Comparison of ENCODE assay signal across 14 cellular contexts in genomic region chr1:29396438-29397255, GRCh38.
DNase-seq lines count a peak whose midpoint lies in the region; ATAC-seq, FAIRE-seq and TF ChIP-seq lines count a peak whose summit lies in the region.
"Had no signal": no experiment of that assay in that cellular context is flagged by ENCODE, and none has a peak within 500 bp of the region (broad histone marks: within the 10 kb centered on the region; RNA-seq: fewer than 3 reads in every experiment).

No MANE protein-coding gene starts in this region.

- H2AK9ac ChIP-seq in IMR-90 (replicated peaks; ENCODE audit: low read depth, low read length, poor library complexity): no peak overlapping the region

- no peak overlapping the region for H4K8ac ChIP-seq in IMR-90 (ENCODE audit: low read depth in 2 of 2, low read length in 2 of 2)
- no peak overlapping the region for H4K8ac ChIP-seq in H1 (ENCODE audit: extremely low read depth, insufficient read depth, low read length)

- H3K14ac ChIP-seq in IMR-90 (replicated peaks; ENCODE audit: low read depth, low read length) (no peak overlapping the region), H1 (ENCODE audit: insufficient read length) (no peak overlapping the region)

- H2BK15ac ChIP-seq in IMR-90 (ENCODE audit: low read depth, low read length): no peak overlapping the region
- H2BK15ac ChIP-seq in H1 (ENCODE audit: low read length): no peak overlapping the region

- H3K27me3 ChIP-seq in IMR-90 (ENCODE audit: control insufficient read depth, insufficient read depth, low read length) (no peaks in the 10 kb centered on the region; the same call in none of the 2 replicates), H1 (replicated peaks in 1 of 4; ENCODE audit: control insufficient read depth in 3 of 4, extremely low read depth in 1 of 4, insufficient read depth in 3 of 4, low read length in 3 of 4) (no peaks in the 10 kb centered on the region)
- H3K27me3 ChIP-seq: thyroid gland had no signal

- H4K20me1 ChIP-seq in IMR-90 (ENCODE audit: insufficient read depth, low read length): no peaks in the 10 kb centered on the region
- H4K20me1 ChIP-seq in H1 (replicated peaks in 1 of 2; ENCODE audit: control insufficient read depth in 1 of 2, insufficient read depth in 2 of 2, low read length in 2 of 2): no peaks in the 10 kb centered on the region

- BruUV-seq in IMR-90 (replicated peaks; lab: Mats Ljungman, UMichigan): no TSS peak

- no peak overlapping the region for H3K4me3 Mint-ChIP-seq in nephron

- no peak for TF ChIP-seq EP300 in H1 (IDR thresholded peaks at IDR 0.05; ENCODE audit: borderline replicate concordance in 1 of 2, low read depth in 2 of 2, low read length in 2 of 2)

- peaks cover 10% of the 10 kb centered on the region for H3K9me3 Mint-ChIP-seq in nephron

- peak overlapping the region in 2 of 3 experiments; percentile 15 to 16 for H3K27ac Mint-ChIP-seq in nephron
- H3K27ac Mint-ChIP-seq: activated naive CD4-positive, alpha-beta T cell treated with anti-CD3 and anti-CD28 coated beads, Interleukin-2, amount 50 U/mL, for 72 hours had no signal

- in situ Hi-C loops in IMR-90 (cut with MboI; ENCODE audit: low sequenced_read_pairs): no loop called here

- no peak for DNase-seq in D721Med (ENCODE audit: insufficient read length, low spot score)
- DNase-seq in IMR-90: peak; percentile 8
- no peak for DNase-seq in H1 (ENCODE audit: low read depth in 1 of 2, low spot score in 2 of 2)
- DNase-seq in NCI-H1417 treated with DMSO at 0.1 percent for 48 hours (lab: John Stamatoyannopoulos, UW): no peak
- no peak for DNase-seq in NCI-H1105 (lab: John Stamatoyannopoulos, UW)
- DNase-seq: Caco-2, glutamatergic neuron, left ventricle myocardium superior, NCI-H524 treated with DMSO at 0.1 percent for 48 hours, Right ventricle myocardium superior, thyroid gland had no signal

- H3K27me3 Mint-ChIP-seq in nephron (ENCODE audit: low read depth): peaks cover 14% of the 10 kb centered on the region

- no peaks in the 10 kb centered on the region for H3K9me1 ChIP-seq in IMR-90 (ENCODE audit: insufficient read depth, low read length)

- no peak overlapping the region for H3K4ac ChIP-seq in IMR-90 (ENCODE audit: low read depth, low read length)
- H3K4ac ChIP-seq in H1 (replicated peaks; ENCODE audit: insufficient read length, low read depth, low read length): no peak overlapping the region

- no peaks in the 10 kb centered on the region for H3K79me2 ChIP-seq in H1 (ENCODE audit: control insufficient read depth in 1 of 2, insufficient read depth in 2 of 2, low read length in 2 of 2)

- no peak overlapping the region for H3K9ac ChIP-seq in IMR-90 (ENCODE audit: low read depth, low read length)
- no peak overlapping the region for H3K9ac ChIP-seq in H1 (replicated peaks in 1 of 4; ENCODE audit: extremely low read depth in 1 of 4, low read depth in 3 of 4, low read length in 3 of 4)

- H3K23ac ChIP-seq in IMR-90 (ENCODE audit: low read depth, low read length) (no peak overlapping the region), H1 (ENCODE audit: insufficient read length) (no peak overlapping the region)

- dilution Hi-C loops in IMR-90 (cut with HindIII; ENCODE audit: low sequenced_read_pairs, unreplicated experiment): no loop called here

- H2BK120ac ChIP-seq in IMR-90 (ENCODE audit: low read depth, low read length) (no peak overlapping the region), H1 (replicated peaks; ENCODE audit: low read depth, low read length) (no peak overlapping the region)

- no peak overlapping the region for H2BK5ac ChIP-seq in IMR-90 (ENCODE audit: low read depth, low read length, poor library complexity, severe bottlenecking)
- no peak overlapping the region for H2BK5ac ChIP-seq in H1 (ENCODE audit: low read depth, low read length)

- H3K9me3 ChIP-seq in IMR-90 (ENCODE audit: control insufficient read depth, insufficient read depth, low read length): no peaks in the 10 kb centered on the region
- 0 out of 4 replicates have a peak, but pooled peaks cover 2 to 5% of the 10 kb centered on the region in 2 experiments for H3K9me3 ChIP-seq in H1 (ENCODE audit: insufficient read depth in 2 of 2, low read depth in 1 of 2, low read length in 1 of 2)
- H3K9me3 ChIP-seq: Caco-2, thyroid gland had no signal

- FAIRE-seq in D721Med (lab: Jason Lieb, UNC) (no peak), H1 (lab: Jason Lieb, UNC) (no peak)

- H3K4me1 ChIP-seq in IMR-90 (ENCODE audit: control insufficient read depth, insufficient read depth, low read length) (no peaks in the 10 kb centered on the region), H1 (replicated peaks in 1 of 4; ENCODE audit: control insufficient read depth in 3 of 4, insufficient read depth in 4 of 4, low read length in 3 of 4) (0 out of 7 replicates have a peak, but pooled peaks cover 0 to 2% (median 0%) of the 10 kb centered on the region in 4 experiments)
- H3K4me1 ChIP-seq: Caco-2, thyroid gland had no signal

- no peak overlapping the region for H3K4me3 ChIP-seq in IMR-90 (ENCODE audit: insufficient read depth, low read depth, low read length)
- H3K4me3 ChIP-seq in H1 (ENCODE audit: extremely low read depth in 1 of 4, insufficient read depth in 2 of 4, low read depth in 3 of 4, low read length in 4 of 4): no peak overlapping the region
- H3K4me3 ChIP-seq: thyroid gland had no signal

- no peak for ATAC-seq in IMR-90 (ENCODE audit: low read depth)
- ATAC-seq in GM18505 (IDR thresholded peaks at IDR 0.05; ENCODE audit: unreplicated experiment): no peak
- ATAC-seq: activated naive CD4-positive, alpha-beta T cell treated with anti-CD3 and anti-CD28 coated beads, Interleukin-2, amount 50 U/mL, for 72 hours; left ventricle myocardium superior had no signal

- H3K4me2 ChIP-seq in IMR-90 (ENCODE audit: low read depth, low read length): no peak overlapping the region
- H3K4me2 ChIP-seq in H1 (ENCODE audit: insufficient read depth in 1 of 2, low read depth in 2 of 2, low read length in 2 of 2): no peak overlapping the region

- TF ChIP-seq RAD21 in IMR-90 (IDR thresholded peaks at IDR 0.05; ENCODE audit: low read length) (no peak), H1 (IDR thresholded peaks at IDR 0.05 in 1 of 2, conservative IDR thresholded peaks at IDR 0.05 in 1 of 2; ENCODE audit: low read depth in 2 of 2, low read length in 2 of 2) (peak; percentile 38 to 53; a peak in 3 of 4 replicates)

- TF ChIP-seq CTCF in D721Med (IDR thresholded peaks at IDR 0.05; ENCODE audit: insufficient read depth, missing control alignments) (peak; percentile 28), IMR-90 (conservative IDR thresholded peaks at IDR 0.05; ENCODE audit: low read depth, low read length) (0 out of 2 replicates have a peak, but pooled peaks have one; percentile 17), H1 (IDR thresholded peaks at IDR 0.05; ENCODE audit: control extremely low read depth in 1 of 3, insufficient read depth in 1 of 3, low read depth in 1 of 3, low read length in 3 of 3) (peak; percentile 41 to 61 (median 58)), nephron (IDR thresholded peaks at IDR 0.05; ENCODE audit: unreplicated experiment in 3 of 3) (peak in 2 of 3 experiments; percentile 18 to 32)

- H4K5ac ChIP-seq in IMR-90 (ENCODE audit: low read depth, low read length): no peak overlapping the region
- H4K5ac ChIP-seq in H1 (ENCODE audit: insufficient read length, low read depth, low read length): no peak overlapping the region

- H4K91ac ChIP-seq in IMR-90 (ENCODE audit: insufficient read depth, low read depth, low read length) (no peak overlapping the region), H1 (replicated peaks; ENCODE audit: insufficient read length, low read length) (no peak overlapping the region)

- H3K56ac ChIP-seq in IMR-90 (ENCODE audit: extremely low read depth, insufficient read depth, low read length): no peak overlapping the region
- no peak overlapping the region for H3K56ac ChIP-seq in H1 (replicated peaks; ENCODE audit: insufficient read length, low read depth, low read length)

- TF ChIP-seq POLR2A in IMR-90 (IDR thresholded peaks at IDR 0.05; ENCODE audit: low read depth, low read length) (no peak), H1 (IDR thresholded peaks at IDR 0.05; ENCODE audit: control extremely low read depth in 1 of 2, low read depth in 2 of 2, low read length in 2 of 2) (no peak), GM18505 (IDR thresholded peaks at IDR 0.05; ENCODE audit: borderline replicate concordance, extremely low read depth, insufficient read depth, insufficient read length) (no peak)

- H2BK12ac ChIP-seq in H1 (ENCODE audit: low read depth, low read length): no peak overlapping the region; the same call in 1 of the 2 replicates

- H3K23me2 ChIP-seq in H1 (ENCODE audit: low read depth, low read length): no peaks in the 10 kb centered on the region

- POLR2A ChIA-PET in IMR-90 (lab: Charles Lee; ENCODE audit: unreplicated experiment): no interaction called here
- POLR2A ChIA-PET in H1 (lab: Charles Lee; ENCODE audit: partially characterized antibody): interaction anchor here (1.0 kb wide), 1 partner anchor 40 kb away, joined by 3 read pairs; no protein-coding TSS in a partner anchor

- peaks cover 20% of the 10 kb centered on the region for H3K4me1 Mint-ChIP-seq in nephron

- CTCF ChIA-PET in IMR-90 (lab: Yijun Ruan, JAX): interaction anchor here (0.7 to 1.4 kb wide), 2 partner anchors 28 to 151 kb away, joined by 3 to 4 read pairs; no protein-coding TSS in a partner anchor
- CTCF ChIA-PET in H1 (lab: Charles Lee; ENCODE audit: partially characterized antibody): interaction anchor here (0.6 to 3.3 kb wide), 25 partner anchors 9 to 693 kb away, joined by 3 to 18 read pairs (median 3); no protein-coding TSS in a partner anchor

- no peaks in the 10 kb centered on the region for H3K79me1 ChIP-seq in IMR-90 (ENCODE audit: low read depth in 1 of 2, low read length in 2 of 2)
- no peaks in the 10 kb centered on the region for H3K79me1 ChIP-seq in H1 (ENCODE audit: low read depth, low read length)

- intact Hi-C loops in IMR-90 (cut with micrococcal nuclease): loop anchor here (5.0 kb wide), 1 partner anchor 149 kb away; no protein-coding TSS in a partner anchor

- H2AFZ ChIP-seq in IMR-90 (replicated peaks; ENCODE audit: low read length, poor library complexity): no peak overlapping the region
- H2AFZ ChIP-seq in H1 (ENCODE audit: low read length): no peak overlapping the region

- 55% methylated on average over 6 of the region's 10 CpGs; no CpG with 5 or more reads in 1 of the 2 experiments for WGBS in IMR-90 (ENCODE audit: extremely low coverage in 2 of 2, insufficient read length in 1 of 2), 2 experiments
- 86% methylated on average over 10 of the region's 10 CpGs; no CpG with 5 or more reads in 1 of the 2 experiments for WGBS in H1 (ENCODE audit: extremely low coverage in 1 of 2, insufficient coverage in 1 of 2, insufficient read length in 1 of 2, insufficient replicate concordance in 2 of 2, low coverage in 1 of 2, low lambda C conversion rate in 2 of 2, missing lambda C conversion rate in 1 of 2), 2 experiments

- no peak overlapping the region for H2BK20ac ChIP-seq in IMR-90 (ENCODE audit: low read depth, low read length)
- no peak overlapping the region for H2BK20ac ChIP-seq in H1 (ENCODE audit: low read length)

- no peak overlapping the region for H3K27ac ChIP-seq in IMR-90 (ENCODE audit: insufficient read depth, low read length)
- H3K27ac ChIP-seq in H1 (ENCODE audit: low read depth, low read length): no peak overlapping the region
- H3K27ac ChIP-seq: thyroid gland had no signal

- no peak overlapping the region for H2AK5ac ChIP-seq in IMR-90 (ENCODE audit: low read depth, low read length)
- H2AK5ac ChIP-seq in H1 (ENCODE audit: low read depth, low read length): no peak overlapping the region

- no peaks in the 10 kb centered on the region for H3K36me3 Mint-ChIP-seq in nephron (ENCODE audit: low read depth)
- H3K36me3 Mint-ChIP-seq: activated naive CD4-positive, alpha-beta T cell treated with anti-CD3 and anti-CD28 coated beads, Interleukin-2, amount 50 U/mL, for 72 hours had no signal

- H3K18ac ChIP-seq in IMR-90 (ENCODE audit: low read depth, low read length) (no peak overlapping the region), H1 (ENCODE audit: extremely low read depth, low read length) (no peak overlapping the region)

- H3K36me3 ChIP-seq in IMR-90 (ENCODE audit: control insufficient read depth, insufficient read depth, low read length): no peaks in the 10 kb centered on the region
- H3K36me3 ChIP-seq in H1 (ENCODE audit: control insufficient read depth in 2 of 4, insufficient read depth in 4 of 4, low read length in 3 of 4): no peaks in the 10 kb centered on the region
- H3K36me3 ChIP-seq: thyroid gland had no signal
